In genomic region chr6:91155129-91155528, GRCh38 we compare ENCODE assay signal across 19 cellular contexts.
DNase-seq lines count a peak whose midpoint lies in the region; ATAC-seq and TF ChIP-seq lines count a peak whose summit lies in the region.
"Had no signal": no experiment of that assay in that cellular context is flagged by ENCODE, and none has a peak within 500 bp of the region (broad histone marks: within the 10 kb centered on the region; RNA-seq: fewer than 3 reads in every experiment).

No MANE protein-coding gene starts in this region.

- H3K4me3 ChIP-seq in A673 (ENCODE audit: low read depth, low read length, poor library complexity, severe bottlenecking), result peak overlapping the region; percentile 34
- H3K4me3 ChIP-seq: A549, left lung, prostate gland, transverse colon had no signal

- H3K9me3 Mint-ChIP-seq in activated B cell treated with CpG ODN at 0.5 μM for 24 hours, result no peaks in the 10 kb centered on the region
- no peaks in the 10 kb centered on the region for H3K9me3 Mint-ChIP-seq in activated T-helper 1 cell treated with anti-CD3 and anti-CD28 coated beads, Interleukin-12 subunit alpha, Interleukin-12 subunit beta, Interleukin-2, Interleukin-4 antibody, amounts not matched to agents 30 ng/mL and 10 ng/mL and 1 ng/mL, durations not matched to agents 14 hours and 24 hours and 36 hours
- no peaks in the 10 kb centered on the region for H3K9me3 Mint-ChIP-seq in activated CD8-positive, alpha-beta memory T cell treated with anti-CD3 and anti-CD28 coated beads, Interleukin-2, amount 10 ng/mL, durations not matched to agents 7 days and 5 days (ENCODE audit: low read depth)
- H3K9me3 Mint-ChIP-seq: IgD-negative memory B cell, T-cell had no signal

- H3K4me1 Mint-ChIP-seq in activated B cell treated with CpG ODN at 0.5 μM for 24 hours, result peaks cover 2% of the 10 kb centered on the region
- H3K4me1 Mint-ChIP-seq in activated T-helper 1 cell treated with anti-CD3 and anti-CD28 coated beads, Interleukin-12 subunit alpha, Interleukin-12 subunit beta, Interleukin-2, Interleukin-4 antibody, amounts not matched to agents 30 ng/mL and 10 ng/mL and 1 ng/mL, durations not matched to agents 14 hours and 24 hours and 36 hours (ENCODE audit: low read depth), result no peaks in the 10 kb centered on the region
- H3K4me1 Mint-ChIP-seq in activated CD8-positive, alpha-beta memory T cell treated with anti-CD3 and anti-CD28 coated beads, Interleukin-2, amount 10 ng/mL, durations not matched to agents 7 days and 5 days, result no peaks in the 10 kb centered on the region
- H3K4me1 Mint-ChIP-seq: IgD-negative memory B cell, T-cell had no signal

- H3K27me3 ChIP-seq in A673 (replicated peaks; ENCODE audit: insufficient read depth, low read depth, low read length, poor library complexity), result no peaks in the 10 kb centered on the region
- H3K27me3 ChIP-seq: left lung, transverse colon had no signal

- no peak overlapping the region for H3K27ac Mint-ChIP-seq in activated B cell treated with CpG ODN at 0.5 μM for 24 hours
- no peak overlapping the region for H3K27ac Mint-ChIP-seq in activated T-helper 1 cell treated with anti-CD3 and anti-CD28 coated beads, Interleukin-12 subunit alpha, Interleukin-12 subunit beta, Interleukin-2, Interleukin-4 antibody, amounts not matched to agents 30 ng/mL and 10 ng/mL and 1 ng/mL, durations not matched to agents 14 hours and 24 hours and 36 hours
- no peak overlapping the region for H3K27ac Mint-ChIP-seq in activated CD8-positive, alpha-beta memory T cell treated with anti-CD3 and anti-CD28 coated beads, Interleukin-2, amount 10 ng/mL, durations not matched to agents 7 days and 5 days
- H3K27ac Mint-ChIP-seq: T-cell had no signal

- H3K36me3 ChIP-seq in A673 (ENCODE audit: insufficient read depth, low read length, poor library complexity, severe bottlenecking), result no peaks in the 10 kb centered on the region
- H3K36me3 ChIP-seq: left lung, prostate gland, transverse colon, WERI-Rb-1 had no signal

- DNase-seq in A673 (ENCODE audit: low spot score), result no peak
- no peak for DNase-seq in activated B cell treated with CpG ODN at 0.5 μM for 24 hours
- DNase-seq in activated T-helper 1 cell treated with anti-CD3 and anti-CD28 coated beads, Interleukin-12 subunit alpha, Interleukin-12 subunit beta, Interleukin-2, Interleukin-4 antibody, amounts not matched to agents 30 ng/mL and 10 ng/mL and 1 ng/mL, durations not matched to agents 14 hours and 24 hours and 36 hours (ENCODE audit: low spot score), result no peak
- DNase-seq in activated CD8-positive, alpha-beta memory T cell treated with anti-CD3 and anti-CD28 coated beads, Interleukin-2, amount 10 ng/mL, durations not matched to agents 7 days and 5 days, result no peak
- no peak for DNase-seq in NCI-H1105 treated with DMSO at 0.1 percent for 48 hours (lab: John Stamatoyannopoulos, UW)
- DNase-seq: activated effector memory CD4-positive, alpha-beta T cell treated with Interleukin-2 at 50 U/mL for 16 hours; aorta; DMS53; left lung; stimulated activated naive CD4-positive, alpha-beta T cell; T-cell; transverse colon; WERI-Rb-1 had no signal

- no peaks in the 10 kb centered on the region for H3K9me3 ChIP-seq in A673 (ENCODE audit: low read depth, low read length, poor library complexity, severe bottlenecking)
- H3K9me3 ChIP-seq: A549, left lung, prostate gland, transverse colon had no signal

- intact Hi-C loops in A673 (cut with micrococcal nuclease; ENCODE audit: unreplicated experiment) (no loop called here), activated B cell treated with CpG ODN at 0.5 μM for 24 hours (cut with micrococcal nuclease) (no loop called here)
- intact Hi-C loops in activated T-helper 1 cell treated with anti-CD3 and anti-CD28 coated beads, Interleukin-12 subunit alpha, Interleukin-12 subunit beta, Interleukin-2, Interleukin-4 antibody, amounts not matched to agents 30 ng/mL and 10 ng/mL and 1 ng/mL, durations not matched to agents 14 hours and 24 hours and 36 hours (cut with micrococcal nuclease), result no loop called here

- CTCF ChIA-PET in A673 (lab: Charles Lee), result no interaction called here
- CTCF ChIA-PET in activated B cell treated with CpG ODN at 0.5 μM for 24 hours (lab: Charles Lee), result no interaction called here
- CTCF ChIA-PET in activated CD8-positive, alpha-beta memory T cell treated with anti-CD3 and anti-CD28 coated beads, Interleukin-2, amount 10 ng/mL, durations not matched to agents 7 days and 5 days (lab: Charles Lee), result no interaction called here

- H3K27ac ChIP-seq in A673 (ENCODE audit: low read depth, low read length, poor library complexity, severe bottlenecking), result peak overlapping the region; percentile 27
- H3K27ac ChIP-seq: A549, left lung, prostate gland, transverse colon, WERI-Rb-1 had no signal

- peak; percentile 56 for ATAC-seq in GM21360 (IDR thresholded peaks at IDR 0.05; ENCODE audit: unreplicated experiment)
- ATAC-seq in HG03432 (IDR thresholded peaks at IDR 0.05; ENCODE audit: unreplicated experiment), result peak; percentile 82
- ATAC-seq in activated B cell treated with CpG ODN at 0.5 μM for 24 hours (ENCODE audit: low read depth), result peak; percentile 40
- no peak for ATAC-seq in HG03039 (IDR thresholded peaks at IDR 0.05; ENCODE audit: unreplicated experiment)
- ATAC-seq in activated CD8-positive, alpha-beta memory T cell treated with anti-CD3 and anti-CD28 coated beads, Interleukin-2, amount 10 ng/mL, durations not matched to agents 7 days and 5 days, result no peak
- ATAC-seq: A549, left lung, T-cell had no signal

- BruUV-seq in A673 (replicated peaks; lab: Mats Ljungman, UMichigan), result TSS peak; percentile 40

- TF ChIP-seq CTCF in A673 (conservative IDR thresholded peaks at IDR 0.05; ENCODE audit: low read depth, low read length) (no peak), activated B cell treated with CpG ODN at 0.5 μM for 24 hours (IDR thresholded peaks at IDR 0.05) (no peak)

- POLR2A ChIA-PET in A673 (lab: Charles Lee; ENCODE audit: low non-redundant PET), result no interaction called here
- POLR2A ChIA-PET in activated B cell treated with CpG ODN at 0.5 μM for 24 hours (lab: Charles Lee), result no interaction called here

- H3K27me3 Mint-ChIP-seq in activated B cell treated with CpG ODN at 0.5 μM for 24 hours, result no peaks in the 10 kb centered on the region
- no peaks in the 10 kb centered on the region for H3K27me3 Mint-ChIP-seq in activated T-helper 1 cell treated with anti-CD3 and anti-CD28 coated beads, Interleukin-12 subunit alpha, Interleukin-12 subunit beta, Interleukin-2, Interleukin-4 antibody, amounts not matched to agents 30 ng/mL and 10 ng/mL and 1 ng/mL, durations not matched to agents 14 hours and 24 hours and 36 hours (ENCODE audit: insufficient read depth)
- H3K27me3 Mint-ChIP-seq in activated CD8-positive, alpha-beta memory T cell treated with anti-CD3 and anti-CD28 coated beads, Interleukin-2, amount 10 ng/mL, durations not matched to agents 7 days and 5 days, result no peaks in the 10 kb centered on the region

- H3K4me3 Mint-ChIP-seq in activated B cell treated with CpG ODN at 0.5 μM for 24 hours, result no peak overlapping the region
- no peak overlapping the region for H3K4me3 Mint-ChIP-seq in activated T-helper 1 cell treated with anti-CD3 and anti-CD28 coated beads, Interleukin-12 subunit alpha, Interleukin-12 subunit beta, Interleukin-2, Interleukin-4 antibody, amounts not matched to agents 30 ng/mL and 10 ng/mL and 1 ng/mL, durations not matched to agents 14 hours and 24 hours and 36 hours
- no peak overlapping the region for H3K4me3 Mint-ChIP-seq in activated CD8-positive, alpha-beta memory T cell treated with anti-CD3 and anti-CD28 coated beads, Interleukin-2, amount 10 ng/mL, durations not matched to agents 7 days and 5 days
- H3K4me3 Mint-ChIP-seq: IgD-negative memory B cell, T-cell had no signal

- no peaks in the 10 kb centered on the region for H3K36me3 Mint-ChIP-seq in activated B cell treated with CpG ODN at 0.5 μM for 24 hours (ENCODE audit: low read depth)
- H3K36me3 Mint-ChIP-seq in activated T-helper 1 cell treated with anti-CD3 and anti-CD28 coated beads, Interleukin-12 subunit alpha, Interleukin-12 subunit beta, Interleukin-2, Interleukin-4 antibody, amounts not matched to agents 30 ng/mL and 10 ng/mL and 1 ng/mL, durations not matched to agents 14 hours and 24 hours and 36 hours (ENCODE audit: low read depth), result no peaks in the 10 kb centered on the region
- H3K36me3 Mint-ChIP-seq in activated CD8-positive, alpha-beta memory T cell treated with anti-CD3 and anti-CD28 coated beads, Interleukin-2, amount 10 ng/mL, durations not matched to agents 7 days and 5 days, result no peaks in the 10 kb centered on the region
- H3K36me3 Mint-ChIP-seq: IgD-negative memory B cell, T-cell had no signal

- peaks cover 69% of the 10 kb centered on the region for H3K4me1 ChIP-seq in A673 (ENCODE audit: insufficient read depth, low read length, poor library complexity, severe bottlenecking)
- H3K4me1 ChIP-seq: A549, left lung, prostate gland, transverse colon had no signal

Comparison
In these comparisons a context has a peak if more than half of its experiments do, and no peak if none do; other contexts are left out.
1. ATAC-seq: peak in GM21360 (single experiment), HG03432 (single experiment) and activated B cell treated with CpG ODN at 0.5 μM for 24 hours (single experiment); none in HG03039 (single experiment) and activated CD8-positive, alpha-beta memory T cell treated with anti-CD3 and anti-CD28 coated beads, Interleukin-2, amount 10 ng/mL, durations not matched to agents 7 days and 5 days (single experiment).